29 cellular contexts compared by ENCODE assay signal in the genomic region with DNA sequence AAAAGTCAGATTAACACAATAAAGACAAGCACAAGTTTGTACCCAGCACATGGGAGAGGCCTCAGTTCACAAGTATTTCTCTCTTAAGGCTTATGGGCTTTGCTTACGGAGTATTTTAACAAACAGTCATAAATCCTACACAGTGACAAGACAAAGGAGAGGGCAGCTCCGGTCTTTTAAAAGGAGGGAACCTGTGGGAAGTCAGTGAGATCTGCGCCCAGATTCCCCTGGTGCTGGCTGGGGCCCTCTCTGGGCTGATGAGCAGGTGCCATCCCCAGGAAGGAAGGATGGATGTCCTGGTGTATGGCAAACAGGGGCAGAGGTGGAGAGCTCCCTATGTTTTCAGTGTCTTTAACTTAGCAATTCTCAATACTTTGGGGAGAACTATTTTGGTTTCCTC.
"Had no signal": no experiment of that assay in that cellular context is flagged by ENCODE, and none has a peak within 500 bp of the region (broad histone marks: within the 10 kb centered on the region; RNA-seq: fewer than 3 reads in every experiment).

No MANE protein-coding gene starts in this region.

- H3K36me3 Mint-ChIP-seq: activated naive CD8-positive, alpha-beta T cell treated with anti-CD3 and anti-CD28 coated beads, Interleukin-2, amount 10 ng/mL, durations not matched to agents 7 days and 5 days; brain had no signal

- H3K4me3 Mint-ChIP-seq: activated CD4-positive, alpha-beta memory T cell treated with anti-CD3 and anti-CD28 coated beads, Interleukin-2, amount 10 ng/mL, durations not matched to agents 7 days and 5 days; activated CD4-positive, alpha-beta T cell treated with anti-CD3 and anti-CD28 coated beads for 36 hours; activated CD4-positive, alpha-beta T cell treated with anti-CD3 and anti-CD28 coated beads, Interleukin-2, amount 10 ng/mL, durations not matched to agents 24 days and 14 days; activated naive CD4-positive, alpha-beta T cell treated with anti-CD3 and anti-CD28 coated beads for 36 hours; activated naive CD8-positive, alpha-beta T cell treated with anti-CD3 and anti-CD28 coated beads, Interleukin-2, amount 10 ng/mL, durations not matched to agents 7 days and 5 days; activated T-cell treated with anti-CD3 and anti-CD28 coated beads, Interleukin-2, amount 50 U/mL, for 4 hours; activated T-helper 1 cell treated with anti-CD3 and anti-CD28 coated beads, Interleukin-12 subunit alpha, Interleukin-12 subunit beta, Interleukin-2, Interleukin-4 antibody, amounts not matched to agents 30 ng/mL and 10 ng/mL and 1 ng/mL, durations not matched to agents 14 hours and 24 hours and 36 hours; brain; T-helper 17 cell; T-helper 2 cell treated with Interferon-gamma antibody and Interleukin-4, amounts not matched to agents 5 μg/mL and 100 μg/mL, for 36 hours had no signal

- H3K27ac ChIP-seq: ascending aorta, breast epithelium, cardiac muscle cell, colonic mucosa, epithelial cell of prostate, WERI-Rb-1 had no signal

- DNase-seq: activated CD4-positive, alpha-beta memory T cell treated with anti-CD3 and anti-CD28 coated beads, Interleukin-2, amount 10 ng/mL, durations not matched to agents 7 days and 5 days; activated CD4-positive, alpha-beta T cell treated with anti-CD3 and anti-CD28 coated beads for 36 hours; activated CD4-positive, alpha-beta T cell treated with anti-CD3 and anti-CD28 coated beads, Interleukin-2, amount 10 ng/mL, durations not matched to agents 24 days and 14 days; activated CD4-positive, CD25-positive, alpha-beta regulatory T cell; activated CD4-positive, CD25-positive, alpha-beta regulatory T cell treated with anti-CD3 and anti-CD28 coated beads, Interleukin-2, amount 50 U/mL, for 72 hours; activated CD8-positive, alpha-beta memory T cell treated with anti-CD3 and anti-CD28 coated beads, Interleukin-2, amount 50 U/mL, for 48 hours; activated effector memory CD4-positive, alpha-beta T cell treated with anti-CD3 and anti-CD28 coated beads, Interleukin-2, amount 50 U/mL, for 16 hours; activated naive CD4-positive, alpha-beta T cell treated with anti-CD3 and anti-CD28 coated beads for 36 hours; activated naive CD8-positive, alpha-beta T cell treated with anti-CD3 and anti-CD28 coated beads, Interleukin-2, amount 10 ng/mL, durations not matched to agents 7 days and 5 days; activated T-cell treated with anti-CD3 and anti-CD28 coated beads, Interleukin-2, amount 50 U/mL, for 4 hours; central memory CD4-positive, alpha-beta T cell; cerebellar nuclear complex; colonic mucosa; effector CD8-positive, alpha-beta T cell; foreskin fibroblast; head of caudate nucleus; T-helper 1 cell; T-helper 17 cell; T1000; WERI-Rb-1 had no signal

- H3K9me3 ChIP-seq: colonic mucosa had no signal

- H3K9me3 Mint-ChIP-seq: activated CD4-positive, alpha-beta T cell treated with anti-CD3 and anti-CD28 coated beads, Interleukin-2, amount 10 ng/mL, durations not matched to agents 24 days and 14 days; activated T-helper 1 cell treated with anti-CD3 and anti-CD28 coated beads, Interleukin-12 subunit alpha, Interleukin-12 subunit beta, Interleukin-2, Interleukin-4 antibody, amounts not matched to agents 30 ng/mL and 10 ng/mL and 1 ng/mL, durations not matched to agents 14 hours and 24 hours and 36 hours had no signal

- H3K4me3 ChIP-seq: ascending aorta, breast epithelium, cardiac muscle cell, colonic mucosa had no signal

- H3K36me3 ChIP-seq: ascending aorta, cardiac muscle cell, colonic mucosa, WERI-Rb-1 had no signal

- H3K27ac Mint-ChIP-seq: activated CD4-positive, alpha-beta memory T cell treated with anti-CD3 and anti-CD28 coated beads, Interleukin-2, amount 10 ng/mL, durations not matched to agents 7 days and 5 days; activated CD4-positive, alpha-beta T cell treated with anti-CD3 and anti-CD28 coated beads for 36 hours; activated CD4-positive, alpha-beta T cell treated with anti-CD3 and anti-CD28 coated beads, Interleukin-2, amount 10 ng/mL, durations not matched to agents 24 days and 14 days; activated naive CD4-positive, alpha-beta T cell treated with anti-CD3 and anti-CD28 coated beads for 36 hours; activated naive CD4-positive, alpha-beta T cell treated with anti-CD3 and anti-CD28 coated beads, Interleukin-2, amount 50 U/mL, for 72 hours; activated naive CD8-positive, alpha-beta T cell treated with anti-CD3 and anti-CD28 coated beads, Interleukin-2, amount 10 ng/mL, durations not matched to agents 7 days and 5 days; activated T-helper 1 cell treated with anti-CD3 and anti-CD28 coated beads, Interleukin-12 subunit alpha, Interleukin-12 subunit beta, Interleukin-2, Interleukin-4 antibody, amounts not matched to agents 30 ng/mL and 10 ng/mL and 1 ng/mL, durations not matched to agents 14 hours and 24 hours and 36 hours; activated T-helper 2 cell treated with anti-CD3 and anti-CD28 coated beads, Interferon-gamma antibody, Interleukin-2, Interleukin-4, amounts not matched to agents 10 μg/mL and 5 μg/mL and 100 μg/mL, durations not matched to agents 14 hours and 24 hours and 36 hours; brain; T-helper 17 cell; T-helper 2 cell treated with Interferon-gamma antibody and Interleukin-4, amounts not matched to agents 5 μg/mL and 100 μg/mL, for 36 hours had no signal

- H3K4me1 ChIP-seq: ascending aorta, breast epithelium, colonic mucosa had no signal

- H3K4me1 Mint-ChIP-seq: activated CD4-positive, alpha-beta memory T cell treated with anti-CD3 and anti-CD28 coated beads, Interleukin-2, amount 10 ng/mL, durations not matched to agents 7 days and 5 days; activated CD4-positive, alpha-beta T cell treated with anti-CD3 and anti-CD28 coated beads for 36 hours; activated CD4-positive, alpha-beta T cell treated with anti-CD3 and anti-CD28 coated beads, Interleukin-2, amount 10 ng/mL, durations not matched to agents 24 days and 14 days; activated naive CD8-positive, alpha-beta T cell treated with anti-CD3 and anti-CD28 coated beads, Interleukin-2, amount 10 ng/mL, durations not matched to agents 7 days and 5 days; T-helper 17 cell had no signal

- ATAC-seq: activated CD4-positive, alpha-beta T cell treated with anti-CD3 and anti-CD28 coated beads for 36 hours; activated naive CD4-positive, alpha-beta T cell treated with anti-CD3 and anti-CD28 coated beads, Interleukin-2, amount 50 U/mL, for 72 hours; activated T-cell treated with anti-CD3 and anti-CD28 coated beads, Interleukin-2, amount 50 U/mL, for 4 hours; T-helper 17 cell had no signal

- H3K27me3 Mint-ChIP-seq: activated CD4-positive, alpha-beta memory T cell treated with anti-CD3 and anti-CD28 coated beads, Interleukin-2, amount 10 ng/mL, durations not matched to agents 7 days and 5 days; activated CD4-positive, alpha-beta T cell treated with anti-CD3 and anti-CD28 coated beads for 36 hours; activated CD4-positive, alpha-beta T cell treated with anti-CD3 and anti-CD28 coated beads, Interleukin-2, amount 10 ng/mL, durations not matched to agents 24 days and 14 days; activated naive CD8-positive, alpha-beta T cell treated with anti-CD3 and anti-CD28 coated beads, Interleukin-2, amount 10 ng/mL, durations not matched to agents 7 days and 5 days; brain; T-helper 17 cell had no signal

- H3K27me3 ChIP-seq: ascending aorta, breast epithelium, cardiac muscle cell, colonic mucosa had no signal
